30 cellular contexts compared by ENCODE assay signal in the genomic region with DNA sequence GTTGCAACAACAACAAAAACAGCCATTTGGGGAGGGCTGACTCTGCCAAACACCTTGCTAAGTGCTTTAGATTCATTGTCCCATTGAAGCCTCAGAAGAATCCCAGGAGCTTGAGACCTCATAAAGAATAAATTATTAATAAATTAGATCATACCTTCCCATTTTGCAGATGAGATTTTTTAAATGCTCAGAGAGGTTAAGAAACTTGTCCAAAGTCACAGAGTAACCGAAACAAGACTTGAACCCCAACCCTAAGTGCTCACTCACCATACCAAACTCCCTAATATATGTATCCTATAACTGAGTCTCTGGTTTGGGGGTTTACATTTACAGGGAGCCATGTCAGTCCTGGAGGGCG. TPM values are rescaled to one million over a fixed set of nuclear protein-coding genes. Genes with fewer than 3 reads are reported as not detected.
DNase-seq lines count a peak whose midpoint lies in the region; ATAC-seq and TF ChIP-seq lines count a peak whose summit lies in the region.
"Had no signal": no experiment of that assay in that cellular context is flagged by ENCODE, and none has a peak within 500 bp of the region (broad histone marks: within the 10 kb centered on the region; RNA-seq: fewer than 3 reads in every experiment).

No MANE protein-coding gene starts in this region.

- no peaks in the 10 kb centered on the region for H3K27me3 ChIP-seq in iPS-18a (ENCODE audit: control insufficient read depth, insufficient read depth, low read length)
- H3K27me3 ChIP-seq: BLaER1 treated with 17β-estradiol and CSF1 and Interleukin-3, amounts not matched to agents 10 nM and 100 nM; foreskin keratinocyte had no signal

- H3K27ac Mint-ChIP-seq in WTC11 (0 out of 2 replicates have a peak overlapping the region, but pooled peaks have one; percentile 41), progenitor cell of endocrine pancreas (peak overlapping the region; percentile 75)
- H3K27ac Mint-ChIP-seq: activated B cell treated with CpG ODN at 0.5 μM for 24 hours; activated CD8-positive, alpha-beta memory T cell treated with anti-CD3 and anti-CD28 coated beads, Interleukin-2, amount 10 ng/mL, durations not matched to agents 7 days and 5 days; memory B cell; stimulated activated naive CD8-positive, alpha-beta T cell treated with anti-CD3 and anti-CD28 coated beads, Interleukin-15, amount 100 ng/mL, for 72 hours had no signal

- POLR2A ChIA-PET in HEK293 (lab: Yijun Ruan, JAX), result no interaction called here
- POLR2A ChIA-PET in WTC11 (lab: Charles Lee), result interaction anchor here (1.0 to 1.5 kb wide), 2 partner anchors 14 to 65 kb away, joined by 4 read pairs; no protein-coding TSS in a partner anchor

- no peak for ATAC-seq in WTC11
- no peak for ATAC-seq in activated CD4-positive, CD25-positive, alpha-beta regulatory T cell treated with anti-CD3 and anti-CD28 coated beads, Interleukin-2, amount 50 U/mL, for 24 hours
- ATAC-seq: activated CD8-positive, alpha-beta memory T cell treated with anti-CD3 and anti-CD28 coated beads, Interleukin-2, amount 10 ng/mL, durations not matched to agents 7 days and 5 days; esophagus mucosa; foreskin keratinocyte; stimulated activated naive CD8-positive, alpha-beta T cell treated with anti-CD3 and anti-CD28 coated beads, Interleukin-15, amount 100 ng/mL, for 72 hours had no signal

- H3K4me1 ChIP-seq in HEK293 (ENCODE audit: control insufficient read depth, insufficient read depth, low read length) (no peaks in the 10 kb centered on the region), iPS-18a (ENCODE audit: control insufficient read depth, low read depth, low read length) (peaks cover 14% of the 10 kb centered on the region)
- H3K4me1 ChIP-seq: tibial artery had no signal

- no peak overlapping the region for H3K27ac ChIP-seq in HEK293 (ENCODE audit: extremely low read depth, low read depth, low read length)
- no peak overlapping the region for H3K27ac ChIP-seq in iPS-18a (ENCODE audit: low read length)
- H3K27ac ChIP-seq: BLaER1 treated with 17β-estradiol and CSF1 and Interleukin-3, amounts not matched to agents 10 nM and 100 nM; heart right ventricle; SJCRH30; tibial artery had no signal

- H3K4me1 Mint-ChIP-seq in WTC11, result peaks cover 32% of the 10 kb centered on the region
- peaks cover 37% of the 10 kb centered on the region for H3K4me1 Mint-ChIP-seq in progenitor cell of endocrine pancreas (ENCODE audit: low read depth)
- H3K4me1 Mint-ChIP-seq: activated B cell treated with CpG ODN at 0.5 μM for 24 hours; memory B cell; stimulated activated naive CD8-positive, alpha-beta T cell treated with anti-CD3 and anti-CD28 coated beads, Interleukin-15, amount 100 ng/mL, for 72 hours had no signal

- H3K27me3 Mint-ChIP-seq in WTC11 (ENCODE audit: low read depth) (no peaks in the 10 kb centered on the region), progenitor cell of endocrine pancreas (no peaks in the 10 kb centered on the region)
- H3K27me3 Mint-ChIP-seq: activated B cell treated with CpG ODN at 0.5 μM for 24 hours; activated CD8-positive, alpha-beta memory T cell treated with anti-CD3 and anti-CD28 coated beads, Interleukin-2, amount 10 ng/mL, durations not matched to agents 7 days and 5 days; central memory CD8-positive, alpha-beta T cell; stimulated activated naive CD8-positive, alpha-beta T cell treated with anti-CD3 and anti-CD28 coated beads, Interleukin-15, amount 100 ng/mL, for 72 hours had no signal

- DNase-seq in WTC11 (ENCODE audit: low spot score) (no peak), progenitor cell of endocrine pancreas (ENCODE audit: low spot score, unreplicated experiment) (no peak), hypothalamus (lab: John Stamatoyannopoulos, UW) (no peak), NCI-H2029 (lab: John Stamatoyannopoulos, UW) (no peak), erythroblast (lab: John Stamatoyannopoulos, UW) (no peak)
- DNase-seq: activated B cell treated with CpG ODN at 0.5 μM for 24 hours; activated CD8-positive, alpha-beta memory T cell treated with anti-CD3 and anti-CD28 coated beads, Interleukin-2, amount 10 ng/mL, durations not matched to agents 7 days and 5 days; activated naive CD4-positive, alpha-beta T cell; activated T-cell treated with anti-CD3 and anti-CD28 coated beads, Interleukin-2, amount 50 U/mL, for 48 hours; foreskin keratinocyte; heart right ventricle; Kasumi-1; naive B cell; NCI-H187 treated with DMSO at 0.1 percent for 48 hours; NCI-H526 treated with DMSO at 0.1 percent for 48 hours; SJCRH30; stimulated activated naive CD8-positive, alpha-beta T cell treated with anti-CD3 and anti-CD28 coated beads, Interleukin-15, amount 100 ng/mL, for 72 hours; tibial artery had no signal

- H3K9me3 Mint-ChIP-seq in WTC11 (no peaks in the 10 kb centered on the region), progenitor cell of endocrine pancreas (ENCODE audit: low read depth) (no peaks in the 10 kb centered on the region)
- H3K9me3 Mint-ChIP-seq: activated B cell treated with CpG ODN at 0.5 μM for 24 hours; central memory CD8-positive, alpha-beta T cell; H9; memory B cell; stimulated activated naive CD8-positive, alpha-beta T cell treated with anti-CD3 and anti-CD28 coated beads, Interleukin-15, amount 100 ng/mL, for 72 hours had no signal

- H3K4me3 Mint-ChIP-seq in WTC11 (no peak overlapping the region), progenitor cell of endocrine pancreas (ENCODE audit: low read depth) (no peak overlapping the region)
- H3K4me3 Mint-ChIP-seq: activated B cell treated with CpG ODN at 0.5 μM for 24 hours; activated CD8-positive, alpha-beta memory T cell treated with anti-CD3 and anti-CD28 coated beads, Interleukin-2, amount 10 ng/mL, durations not matched to agents 7 days and 5 days; central memory CD8-positive, alpha-beta T cell; H9; memory B cell; naive B cell; stimulated activated naive CD8-positive, alpha-beta T cell treated with anti-CD3 and anti-CD28 coated beads, Interleukin-15, amount 100 ng/mL, for 72 hours had no signal

- no peaks in the 10 kb centered on the region for H3K36me3 Mint-ChIP-seq in WTC11
- H3K36me3 Mint-ChIP-seq in progenitor cell of endocrine pancreas (ENCODE audit: insufficient read depth), result no peaks in the 10 kb centered on the region
- H3K36me3 Mint-ChIP-seq: activated CD8-positive, alpha-beta memory T cell treated with anti-CD3 and anti-CD28 coated beads, Interleukin-2, amount 10 ng/mL, durations not matched to agents 7 days and 5 days; memory B cell; naive B cell had no signal

- H3K4me3 ChIP-seq in HEK293 (ENCODE audit: low read depth, low read length) (no peak overlapping the region), iPS-18a (ENCODE audit: low read length) (peak overlapping the region; percentile 1)
- H3K4me3 ChIP-seq: BLaER1 treated with 17β-estradiol and CSF1 and Interleukin-3, amounts not matched to agents 10 nM and 100 nM; heart right ventricle; SJCRH30; skin epidermis; tibial artery had no signal

- H3K9ac ChIP-seq in iPS-18a (ENCODE audit: low read length), result peak overlapping the region; percentile 13
- H3K9ac ChIP-seq: BLaER1 treated with 17β-estradiol and CSF1 and Interleukin-3, amounts not matched to agents 10 nM and 100 nM had no signal

- H3K9me3 ChIP-seq in HEK293 (ENCODE audit: control insufficient read depth, insufficient read depth, low read depth, low read length) (no peaks in the 10 kb centered on the region), iPS-18a (ENCODE audit: control insufficient read depth, low read depth, low read length) (no peaks in the 10 kb centered on the region)
- H3K9me3 ChIP-seq: BLaER1 treated with 17β-estradiol and CSF1 and Interleukin-3, amounts not matched to agents 10 nM and 100 nM; heart right ventricle; SJCRH30; tibial artery had no signal

- CTCF ChIA-PET in HEK293 (lab: Yijun Ruan, JAX), result interaction anchor here (0.6 to 1.8 kb wide), 5 partner anchors 12 to 75 kb away, joined by 3 to 16 read pairs (median 3); no protein-coding TSS in a partner anchor
- CTCF ChIA-PET in WTC11 (lab: Charles Lee), result interaction anchor here (0.7 to 2.9 kb wide), 10 partner anchors 9 to 74 kb away, joined by 3 to 11 read pairs (median 5); no protein-coding TSS in a partner anchor

- TF ChIP-seq CTCF in HEK293 (tag by site-specific recombination; IDR thresholded peaks at IDR 0.05) (no peak), WTC11 (IDR thresholded peaks at IDR 0.05) (no peak), progenitor cell of endocrine pancreas (IDR thresholded peaks at IDR 0.05; ENCODE audit: unreplicated experiment) (no peak)

- H3K36me3 ChIP-seq in HEK293 (ENCODE audit: control insufficient read depth in 2 of 2, insufficient read depth in 1 of 2, low read length in 2 of 2) (no peaks in the 10 kb centered on the region), iPS-18a (ENCODE audit: control insufficient read depth, low read depth, low read length) (no peaks in the 10 kb centered on the region)
- H3K36me3 ChIP-seq: BLaER1 treated with 17β-estradiol and CSF1 and Interleukin-3, amounts not matched to agents 10 nM and 100 nM; heart right ventricle; SJCRH30; tibial artery had no signal

- TF ChIP-seq POLR2A in erythroblast (IDR thresholded peaks at IDR 0.05; ENCODE audit: low read length), result no peak

TF ChIP-seq in HEK293, 187 proteins besides CTCF, POLR2A, EP300 and RAD21 (continues in another document):
- TF ChIP-seq KLF8 (tag by site-specific recombination; IDR thresholded peaks at IDR 0.05) (no peak), ZNF768 (tag by site-specific recombination; IDR thresholded peaks at IDR 0.05) (0 out of 2 replicates have a peak, but pooled peaks have one; percentile 28), OSR2 (tag by site-specific recombination; IDR thresholded peaks at IDR 0.05) (no peak)
- TF ChIP-seq, protein P1, sequence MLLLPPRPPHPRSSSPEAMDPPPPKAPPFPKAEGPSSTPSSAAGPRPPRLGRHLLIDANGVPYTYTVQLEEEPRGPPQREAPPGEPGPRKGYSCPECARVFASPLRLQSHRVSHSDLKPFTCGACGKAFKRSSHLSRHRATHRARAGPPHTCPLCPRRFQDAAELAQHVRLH (tag by site-specific recombination; IDR thresholded peaks at IDR 0.05), result no peak

TF ChIP-seq in WTC11, 78 proteins besides CTCF, POLR2A, EP300 and RAD21 (continues in another document):
- no peak for TF ChIP-seq NFE2L1 (CRISPR knock-in tag; IDR thresholded peaks at IDR 0.05)
- TF ChIP-seq FOXK1 (CRISPR knock-in tag; IDR thresholded peaks at IDR 0.05), result no peak
- TF ChIP-seq, protein P2, sequence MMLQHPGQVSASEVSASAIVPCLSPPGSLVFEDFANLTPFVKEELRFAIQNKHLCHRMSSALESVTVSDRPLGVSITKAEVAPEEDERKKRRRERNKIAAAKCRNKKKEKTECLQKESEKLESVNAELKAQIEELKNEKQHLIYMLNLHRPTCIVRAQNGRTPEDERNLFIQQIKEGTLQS (CRISPR knock-in tag; conservative IDR thresholded peaks at IDR 0.05), result no peak
- TF ChIP-seq CREM (CRISPR knock-in tag; IDR thresholded peaks at IDR 0.05), result no peak
- TF ChIP-seq GABPB1 (CRISPR knock-in tag; IDR thresholded peaks at IDR 0.05), result no peak
- no peak for TF ChIP-seq TP53 (CRISPR knock-in tag; IDR thresholded peaks at IDR 0.05)

RNA-seq across cellular contexts. Expression of a gene that starts 3.6 kb away (rescaled TPM):
- total RNA-seq in WTC11 (2021) (14.4 to 21.1 TPM (median 17.8 TPM) in 3 replicates), progenitor cell of endocrine pancreas (13.8 and 19.3 TPM in 2 replicates)
- total RNA-seq: omental fat pad, SJCRH30 had no signal

RNA-seq across cellular contexts. Expression of a gene that starts 22.2 kb away (rescaled TPM):
- total RNA-seq in WTC11 (2021), result not detected in 3 replicates
- not detected in 2 replicates for total RNA-seq in progenitor cell of endocrine pancreas
- total RNA-seq: activated B cell treated with CpG ODN at 0.5 μM for 24 hours, dermis microvascular lymphatic vessel endothelial cell, esophagus mucosa, foreskin keratinocyte, H9, left lobe of liver, omental fat pad, SJCRH30 had no signal

RNA-seq across cellular contexts. Expression of a gene that starts 32.6 kb away (rescaled TPM):
- 2.8 to 3.7 TPM (median 3.4 TPM) in 3 replicates for total RNA-seq in WTC11 (2021)
- total RNA-seq in progenitor cell of endocrine pancreas, result 0.89 and 1.8 TPM in 2 replicates
- total RNA-seq: dermis microvascular lymphatic vessel endothelial cell, SJCRH30 had no signal

RNA-seq across cellular contexts. Expression of a gene that starts 43.9 kb away (rescaled TPM):
- total RNA-seq in WTC11 (2021) (12.4 to 14.1 TPM (median 14.1 TPM) in 3 replicates), progenitor cell of endocrine pancreas (47.8 and 48.9 TPM in 2 replicates)
